Comparison of ENCODE assay signal across 25 cellular contexts in genomic region chr13:58823701-58824100, GRCh38.
"Had no signal": no experiment of that assay in that cellular context is flagged by ENCODE, and none has a peak within 500 bp of the region (broad histone marks: within the 10 kb centered on the region; RNA-seq: fewer than 3 reads in every experiment).

No MANE protein-coding gene starts in this region.

- FAIRE-seq: urothelium cell line had no signal

- H3K9me3 ChIP-seq: right atrium auricular region, thoracic aorta, tibial artery, upper lobe of right lung had no signal

- H3K79me2 ChIP-seq: hepatocyte, parathyroid adenoma had no signal

- H3K4me3 ChIP-seq: heart right ventricle, hepatocyte, left lung, right atrium auricular region, skin epidermis, stomach, thoracic aorta, tibial artery, upper lobe of right lung had no signal

- H3K27ac ChIP-seq: heart right ventricle, hepatocyte, left lung, neutrophil, parathyroid adenoma, right atrium auricular region, skin epidermis, stomach, thoracic aorta, tibial artery, upper lobe of right lung had no signal

- H3K4me1 ChIP-seq: heart right ventricle, left lung, parathyroid adenoma, right atrium auricular region, stomach, tibial artery, upper lobe of right lung had no signal

- H3K27me3 ChIP-seq: heart right ventricle, hepatocyte, left lung, neutrophil, right atrium auricular region, stomach, tibial artery, upper lobe of right lung had no signal

- DNase-seq: heart right ventricle; islet precursor cell; kidney glomerular epithelial cell; left colon; naive thymus-derived CD8-positive, alpha-beta T cell; occipital lobe; stimulated activated CD4-positive, alpha-beta T cell treated with anti-CD3 and anti-CD28 coated beads, Interleukin-12 subunit alpha, Interleukin-12 subunit beta, amount 100 ng/mL, for 4 hours; stimulated activated CD4-positive, alpha-beta T cell treated with anti-CD3 and anti-CD28 coated beads, Interleukin-15, amount 100 ng/mL, for 24 hours; stimulated activated CD4-positive, alpha-beta T cell treated with anti-CD3 and anti-CD28 coated beads, Interleukin-2, amount 100 ng/mL, for 24 hours; stimulated activated CD4-positive, alpha-beta T cell treated with anti-CD3 and anti-CD28 coated beads, Interleukin-4, amount 100 ng/mL, for 1 hour; stimulated activated naive B cell treated with anti-CD40 and anti-IgM and Interleukin-4, amounts not matched to agents 10 μg/mL and 1 μg/mL and 100 μg/mL, for 72 hours; stimulated activated naive CD8-positive, alpha-beta T cell treated with anti-CD3 and anti-CD28 coated beads, Interleukin-15, Interleukin-2, amounts not matched to agents 100 U/mL and 50 U/mL, for 24 hours; stomach; tibial artery; trophoblast cell; upper lobe of right lung had no signal

- H3K4me2 ChIP-seq: hepatocyte had no signal

- H3K9ac ChIP-seq: parathyroid adenoma had no signal

- H3K36me3 ChIP-seq: heart right ventricle, left lung, neutrophil, right atrium auricular region, stomach, thoracic aorta, tibial artery, upper lobe of right lung had no signal

- ATAC-seq: heart right ventricle; left colon; left lung; naive thymus-derived CD8-positive, alpha-beta T cell; sciatic nerve; stimulated activated naive B cell treated with anti-CD40 and anti-IgM and Interleukin-4, amounts not matched to agents 10 μg/mL and 1 μg/mL and 100 μg/mL, for 72 hours; stimulated activated naive CD8-positive, alpha-beta T cell treated with anti-CD3 and anti-CD28 coated beads, Interleukin-15, Interleukin-2, amounts not matched to agents 100 U/mL and 50 U/mL, for 24 hours; upper lobe of right lung had no signal

- H2AFZ ChIP-seq: hepatocyte, parathyroid adenoma had no signal
